ENCODE assay signal across 1 cellular context in the genomic region with DNA sequence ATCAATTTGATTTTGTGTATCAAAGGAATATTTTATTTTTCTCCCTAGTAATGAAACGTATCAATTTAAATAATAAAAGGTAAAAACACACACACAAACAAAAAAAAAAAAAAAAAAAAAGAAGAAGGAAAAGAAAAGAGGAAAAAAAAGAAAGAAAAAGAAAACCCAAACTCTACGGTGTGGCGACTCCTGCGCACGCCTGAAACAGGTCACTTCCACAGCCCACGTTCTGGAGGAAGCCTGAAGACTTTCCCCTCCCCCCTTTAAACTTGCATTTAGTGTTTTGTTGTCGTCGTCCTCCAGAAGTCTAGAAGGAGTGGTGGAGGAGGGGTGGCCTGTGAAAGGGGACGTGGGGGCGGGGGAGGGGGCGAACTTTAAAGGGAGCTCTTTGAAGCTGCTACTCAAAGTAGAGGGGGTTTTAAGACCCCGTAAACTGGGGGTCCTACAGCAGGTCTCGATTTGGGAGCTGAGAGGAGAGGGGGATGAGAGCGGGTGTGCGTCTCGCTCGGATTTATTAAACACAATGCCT.
TF ChIP-seq lines count a peak whose summit lies in the region.

No MANE protein-coding gene starts in this region.

TF ChIP-seq in IMR-90, 13 proteins besides CTCF, POLR2A, EP300 and RAD21:
- TF ChIP-seq, protein P1, sequence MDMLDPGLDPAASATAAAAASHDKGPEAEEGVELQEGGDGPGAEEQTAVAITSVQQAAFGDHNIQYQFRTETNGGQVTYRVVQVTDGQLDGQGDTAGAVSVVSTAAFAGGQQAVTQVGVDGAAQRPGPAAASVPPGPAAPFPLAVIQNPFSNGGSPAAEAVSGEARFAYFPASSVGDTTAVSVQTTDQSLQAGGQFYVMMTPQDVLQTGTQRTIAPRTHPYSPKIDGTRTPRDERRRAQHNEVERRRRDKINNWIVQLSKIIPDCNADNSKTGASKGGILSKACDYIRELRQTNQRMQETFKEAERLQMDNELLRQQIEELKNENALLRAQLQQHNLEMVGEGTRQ (IDR thresholded peaks at IDR 0.05; ENCODE audit: low read depth, low read length), result no peak
- TF ChIP-seq BHLHE40 (IDR thresholded peaks at IDR 0.05; ENCODE audit: low read depth, low read length) (no peak), MAZ (IDR thresholded peaks at IDR 0.05; ENCODE audit: borderline replicate concordance, low read depth, low read length) (no peak), MXI1 (IDR thresholded peaks at IDR 0.05; ENCODE audit: borderline replicate concordance, low read depth, low read length) (no peak), CHD1 (IDR thresholded peaks at IDR 0.05; ENCODE audit: low read depth, low read length) (no peak)
TF ChIP-seq in IMR-90: peak in this region for 0.
